8 cellular contexts compared by ENCODE assay signal in genomic region chr13:97433727-97434416, GRCh38. TPM values are rescaled to one million over a fixed set of nuclear protein-coding genes. Genes with fewer than 3 reads are reported as not detected.
A peak's percentile ranks its signal among the peaks of the same experiment; 100 is the strongest.
DNase-seq lines count a peak whose midpoint lies in the region; ATAC-seq and TF ChIP-seq lines count a peak whose summit lies in the region.

Gene RAP2A, plus strand, starts transcription at chr13:97434169. Its CDS starts 302 bp downstream, at chr13:97434471.

- H3K4me3 ChIP-seq in kidney epithelial cell (ENCODE audit: low read depth, low read length): peak within 1 kb of the TSS; percentile 62

- H3K36me3 ChIP-seq in kidney epithelial cell (ENCODE audit: control insufficient read depth, insufficient read depth, low read length): no peaks in the 10 kb centered on the region

- H3K27me3 ChIP-seq in kidney epithelial cell (ENCODE audit: control insufficient read depth, insufficient read depth, low read length): no peaks in the 10 kb centered on the region

- TF ChIP-seq CTCF in kidney epithelial cell (IDR thresholded peaks at IDR 0.05; ENCODE audit: insufficient read depth, low read length, poor library complexity, severe bottlenecking): no peak

- DNase-seq in AG08396 (ENCODE audit: low spot score): peak; percentile 90
- peak; percentile 79 for DNase-seq in NCI-H446 treated with DMSO at 0.1 percent for 48 hours (lab: John Stamatoyannopoulos, UW)
- DNase-seq in activated CD4-positive, alpha-beta T cell treated with anti-CD3 and anti-CD28 coated beads for 1 hour: peak; percentile 85
- DNase-seq in cerebellar nuclear complex (lab: John Stamatoyannopoulos, UW): peak; percentile 22 to 61
- DNase-seq in kidney epithelial cell (ENCODE audit: low read depth): peak; percentile 64
- peak; percentile 90 for DNase-seq in stimulated activated CD4-positive, alpha-beta T cell treated with anti-CD3 and anti-CD28 coated beads, Interleukin-15, amount 100 ng/mL, for 24 hours

- ATAC-seq in GM19043 (IDR thresholded peaks at IDR 0.05; ENCODE audit: low read depth, unreplicated experiment) (peak; percentile 36), HG03354 (IDR thresholded peaks at IDR 0.05; ENCODE audit: poor library complexity, severe bottlenecking, unreplicated experiment) (peak; percentile 52)

RNA-seq across cellular contexts. Expression of gene RAP2A, which starts in this region (rescaled TPM):
- 18.9 and 20.7 TPM in 2 replicates for total RNA-seq in kidney epithelial cell

Comparison
In these comparisons a context has a peak if more than half of its experiments do, and no peak if none do; other contexts are left out.
1. Peak in every context shown above with its lines: DNase-seq, ATAC-seq and H3K4me3 ChIP-seq.